Comparison of ENCODE assay signal across 15 cellular contexts in genomic region chr22:28604961-28605360, GRCh38.
"Had no signal": no experiment of that assay in that cellular context is flagged by ENCODE, and none has a peak within 500 bp of the region (broad histone marks: within the 10 kb centered on the region; RNA-seq: fewer than 3 reads in every experiment).

No MANE protein-coding gene starts in this region.

- H3K27ac ChIP-seq: adrenal gland, esophagus squamous epithelium, neutrophil, right lobe of liver, testis, upper lobe of right lung had no signal

- DNase-seq: activated CD4-positive, alpha-beta T cell treated with anti-CD3 and anti-CD28 coated beads, Interleukin-2, amount 50 U/mL, for 4 hours; activated CD4-positive, CD25-positive, alpha-beta regulatory T cell treated with anti-CD3 and anti-CD28 coated beads, Interleukin-2, amount 50 U/mL, for 72 hours; activated naive CD4-positive, alpha-beta T cell treated with anti-CD3 and anti-CD28 coated beads, Interleukin-2, amount 50 U/mL, for 16 hours; activated T-cell treated with anti-CD3 and anti-CD28 coated beads, Interleukin-2, amount 50 U/mL, for 1 hour; adrenal gland; esophagus squamous epithelium; left ventricle myocardium superior; mesendoderm; right lobe of liver; stimulated activated CD4-positive, alpha-beta T cell treated with anti-CD3 and anti-CD28 coated beads, Interleukin-2, amount 100 ng/mL, for 48 hours; stimulated activated naive CD8-positive, alpha-beta T cell treated with anti-CD3 and anti-CD28 coated beads, Interleukin-15, Interleukin-2, amounts not matched to agents 100 U/mL and 50 U/mL, for 24 hours; T-helper 9 cell; testis; upper lobe of right lung had no signal

- H3K4me3 ChIP-seq: adrenal gland, esophagus squamous epithelium, right lobe of liver, testis, upper lobe of right lung had no signal

- H3K9me3 ChIP-seq: adrenal gland, esophagus squamous epithelium, neutrophil, right lobe of liver, testis, upper lobe of right lung had no signal

- H3K4me1 ChIP-seq: right lobe of liver, upper lobe of right lung had no signal

- H3K36me3 ChIP-seq: adrenal gland, esophagus squamous epithelium, neutrophil, right lobe of liver, upper lobe of right lung had no signal
